In genomic region chr11:116072133-116072532, GRCh38 we compare ENCODE assay signal across 17 cellular contexts.
"Had no signal": no experiment of that assay in that cellular context is flagged by ENCODE, and none has a peak within 500 bp of the region (broad histone marks: within the 10 kb centered on the region; RNA-seq: fewer than 3 reads in every experiment).

No MANE protein-coding gene starts in this region.

- H3K4me3 ChIP-seq: body of pancreas, mucosa of descending colon, sigmoid colon, testis, upper lobe of left lung had no signal

- ATAC-seq: activated CD4-positive, alpha-beta T cell treated with anti-CD3 and anti-CD28 coated beads for 36 hours; activated CD8-positive, alpha-beta memory T cell treated with anti-CD3 and anti-CD28 coated beads, Interleukin-2, amount 10 ng/mL, durations not matched to agents 7 days and 5 days; body of pancreas; mucosa of descending colon had no signal

- H3K27me3 ChIP-seq: body of pancreas, testis, upper lobe of left lung had no signal

- H3K36me3 ChIP-seq: sigmoid colon, upper lobe of left lung had no signal

- H3K9me3 Mint-ChIP-seq: activated naive CD8-positive, alpha-beta T cell treated with anti-CD3 and anti-CD28 coated beads for 36 hours had no signal

- H3K27ac ChIP-seq: body of pancreas, epithelial cell of prostate, foreskin keratinocyte, sigmoid colon, testis, upper lobe of left lung had no signal

- H3K4me3 Mint-ChIP-seq: activated CD4-positive, alpha-beta T cell treated with anti-CD3 and anti-CD28 coated beads for 36 hours; activated CD8-positive, alpha-beta memory T cell treated with anti-CD3 and anti-CD28 coated beads, Interleukin-2, amount 10 ng/mL, durations not matched to agents 7 days and 5 days; activated naive CD8-positive, alpha-beta T cell treated with anti-CD3 and anti-CD28 coated beads for 36 hours; memory B cell; naive B cell; stimulated activated effector memory CD8-positive, alpha-beta T cell treated with anti-CD3 and anti-CD28 coated beads, Interleukin-12 subunit alpha, Interleukin-12 subunit beta, amount 100 ng/mL, for 72 hours had no signal

- H3K4me1 Mint-ChIP-seq: activated CD4-positive, alpha-beta T cell treated with anti-CD3 and anti-CD28 coated beads for 36 hours; activated CD8-positive, alpha-beta memory T cell treated with anti-CD3 and anti-CD28 coated beads, Interleukin-2, amount 10 ng/mL, durations not matched to agents 7 days and 5 days; activated naive CD8-positive, alpha-beta T cell treated with anti-CD3 and anti-CD28 coated beads for 36 hours; memory B cell; naive B cell; stimulated activated effector memory CD8-positive, alpha-beta T cell treated with anti-CD3 and anti-CD28 coated beads, Interleukin-12 subunit alpha, Interleukin-12 subunit beta, amount 100 ng/mL, for 72 hours had no signal

- H3K36me3 Mint-ChIP-seq: activated CD8-positive, alpha-beta memory T cell treated with anti-CD3 and anti-CD28 coated beads, Interleukin-2, amount 10 ng/mL, durations not matched to agents 7 days and 5 days; activated naive CD8-positive, alpha-beta T cell treated with anti-CD3 and anti-CD28 coated beads for 36 hours; naive B cell; stimulated activated effector memory CD8-positive, alpha-beta T cell treated with anti-CD3 and anti-CD28 coated beads, Interleukin-12 subunit alpha, Interleukin-12 subunit beta, amount 100 ng/mL, for 72 hours had no signal

- H3K27ac Mint-ChIP-seq: activated CD4-positive, alpha-beta T cell treated with anti-CD3 and anti-CD28 coated beads for 36 hours; activated CD8-positive, alpha-beta memory T cell treated with anti-CD3 and anti-CD28 coated beads, Interleukin-2, amount 10 ng/mL, durations not matched to agents 7 days and 5 days; activated naive CD8-positive, alpha-beta T cell treated with anti-CD3 and anti-CD28 coated beads for 36 hours; memory B cell; stimulated activated effector memory CD8-positive, alpha-beta T cell treated with anti-CD3 and anti-CD28 coated beads, Interleukin-12 subunit alpha, Interleukin-12 subunit beta, amount 100 ng/mL, for 72 hours had no signal

- H3K4me1 ChIP-seq: body of pancreas, foreskin keratinocyte, testis had no signal

- H3K27me3 Mint-ChIP-seq: activated CD8-positive, alpha-beta memory T cell treated with anti-CD3 and anti-CD28 coated beads, Interleukin-2, amount 10 ng/mL, durations not matched to agents 7 days and 5 days had no signal

- H3K9me3 ChIP-seq: body of pancreas, mucosa of descending colon, sigmoid colon, testis, upper lobe of left lung had no signal

- DNase-seq: activated CD8-positive, alpha-beta memory T cell treated with anti-CD3 and anti-CD28 coated beads, Interleukin-2, amount 10 ng/mL, durations not matched to agents 7 days and 5 days; activated naive CD4-positive, alpha-beta T cell; activated naive CD8-positive, alpha-beta T cell treated with anti-CD3 and anti-CD28 coated beads for 36 hours; amniotic stem cell; caudate nucleus; naive B cell; sigmoid colon; stimulated activated CD4-positive, alpha-beta T cell treated with anti-CD3 and anti-CD28 coated beads, Interleukin-4, amount 100 ng/mL, for 24 hours; upper lobe of left lung had no signal
